In genomic region chr6:37006793-37007339, GRCh38 we compare ENCODE assay signal across 12 cellular contexts. TPM values are rescaled to one million over a fixed set of nuclear protein-coding genes. Genes with fewer than 3 reads are reported as not detected.
DNase-seq lines count a peak whose midpoint lies in the region; ATAC-seq and TF ChIP-seq lines count a peak whose summit lies in the region.
"Had no signal": no experiment of that assay in that cellular context is flagged by ENCODE, and none has a peak within 500 bp of the region (broad histone marks: within the 10 kb centered on the region; RNA-seq: fewer than 3 reads in every experiment).

No MANE protein-coding gene starts in this region.

- 95% methylated on average over 5 of the region's 5 CpGs for WGBS in thymus

- POLR2A ChIA-PET in activated CD4-positive, alpha-beta T cell treated with anti-CD3 and anti-CD28 coated beads, Interleukin-2, amount 10 ng/mL, durations not matched to agents 7 days and 5 days (lab: Charles Lee) = no interaction called here
- POLR2A ChIA-PET in activated CD4-positive, alpha-beta T cell treated with anti-CD3 and anti-CD28 coated beads for 36 hours (lab: Charles Lee) = interaction anchor here (0.6 kb wide), 2 partner anchors 22 to 113 kb away, joined by 3 read pairs; no protein-coding TSS in a partner anchor

- H3K27ac Mint-ChIP-seq in activated CD4-positive, alpha-beta T cell treated with anti-CD3 and anti-CD28 coated beads, Interleukin-2, amount 10 ng/mL, durations not matched to agents 7 days and 5 days = peak overlapping the region; percentile 41
- no peak overlapping the region for H3K27ac Mint-ChIP-seq in activated CD4-positive, alpha-beta T cell treated with anti-CD3 and anti-CD28 coated beads for 36 hours
- H3K27ac Mint-ChIP-seq: activated naive CD8-positive, alpha-beta T cell had no signal

- no peak for TF ChIP-seq CTCF in right atrium auricular region (IDR thresholded peaks at IDR 0.05)

- intact Hi-C loops in activated CD4-positive, alpha-beta T cell treated with anti-CD3 and anti-CD28 coated beads for 36 hours (cut with DNase I, micrococcal nuclease) = no loop called here

- H3K36me3 Mint-ChIP-seq in activated CD4-positive, alpha-beta T cell treated with anti-CD3 and anti-CD28 coated beads, Interleukin-2, amount 10 ng/mL, durations not matched to agents 7 days and 5 days (ENCODE audit: low read depth) = no peaks in the 10 kb centered on the region
- H3K36me3 Mint-ChIP-seq in activated CD4-positive, alpha-beta T cell treated with anti-CD3 and anti-CD28 coated beads for 36 hours (ENCODE audit: low read depth) = no peaks in the 10 kb centered on the region
- H3K36me3 Mint-ChIP-seq: activated naive CD8-positive, alpha-beta T cell; naive thymus-derived CD4-positive, alpha-beta T cell had no signal

- H3K4me3 ChIP-seq in right atrium auricular region = peak overlapping the region; percentile 2 to 37
- peak overlapping the region; percentile 2 for H3K4me3 ChIP-seq in thymus (ENCODE audit: low read length)
- H3K4me3 ChIP-seq in HAP-1 = no peak overlapping the region

- H3K27me3 ChIP-seq in right atrium auricular region (no peaks in the 10 kb centered on the region), thymus (ENCODE audit: control insufficient read depth, insufficient read depth) (no peaks in the 10 kb centered on the region), HAP-1 (ENCODE audit: low read depth) (no peaks in the 10 kb centered on the region)

- peaks cover 22% of the 10 kb centered on the region for H3K4me1 Mint-ChIP-seq in activated CD4-positive, alpha-beta T cell treated with anti-CD3 and anti-CD28 coated beads, Interleukin-2, amount 10 ng/mL, durations not matched to agents 7 days and 5 days
- peaks cover 12% of the 10 kb centered on the region for H3K4me1 Mint-ChIP-seq in activated CD4-positive, alpha-beta T cell treated with anti-CD3 and anti-CD28 coated beads for 36 hours

- no peak for DNase-seq in activated CD4-positive, alpha-beta T cell treated with anti-CD3 and anti-CD28 coated beads, Interleukin-2, amount 10 ng/mL, durations not matched to agents 7 days and 5 days
- DNase-seq in activated CD4-positive, alpha-beta T cell treated with anti-CD3 and anti-CD28 coated beads for 36 hours = no peak
- DNase-seq in RPMI7951 (ENCODE audit: low read depth) = peak; percentile 24
- DNase-seq in right atrium auricular region (ENCODE audit: low spot score) = no peak
- no peak for DNase-seq in HAP-1 (ENCODE audit: low spot score in 2 of 2)
- DNase-seq in substantia nigra (lab: John Stamatoyannopoulos, UW) = no peak
- DNase-seq: naive thymus-derived CD4-positive, alpha-beta T cell; NCI-H446 treated with DMSO at 0.1 percent for 48 hours had no signal

- CTCF ChIA-PET in activated CD4-positive, alpha-beta T cell treated with anti-CD3 and anti-CD28 coated beads, Interleukin-2, amount 10 ng/mL, durations not matched to agents 7 days and 5 days (lab: Charles Lee) = interaction anchor here (0.5 to 3.2 kb wide), 13 partner anchors 9 to 431 kb away, joined by 3 to 40 read pairs (median 6); partner anchors contain the start of genes MTCH1 and PPIL1
- CTCF ChIA-PET in activated CD4-positive, alpha-beta T cell treated with anti-CD3 and anti-CD28 coated beads for 36 hours (lab: Charles Lee) = interaction anchor here (0.6 to 2.1 kb wide), 8 partner anchors 9 to 291 kb away, joined by 3 to 17 read pairs (median 3); no protein-coding TSS in a partner anchor

- H3K36me3 ChIP-seq in right atrium auricular region = no peaks in the 10 kb centered on the region
- no peaks in the 10 kb centered on the region for H3K36me3 ChIP-seq in thymus (ENCODE audit: control insufficient read depth, insufficient read depth)
- no peaks in the 10 kb centered on the region for H3K36me3 ChIP-seq in HAP-1 (replicated peaks)

- H3K4me1 ChIP-seq in right atrium auricular region (no peaks in the 10 kb centered on the region), thymus (ENCODE audit: control insufficient read depth, insufficient read depth, low read length) (no peaks in the 10 kb centered on the region), HAP-1 (no peaks in the 10 kb centered on the region)

- in situ Hi-C loops in HAP-1 (cut with MboI; ENCODE audit: low sequenced_read_pairs) = loop anchor here (25.0 kb wide), 1 partner anchor 395 kb away; no protein-coding TSS in a partner anchor

- no peaks in the 10 kb centered on the region for H3K27me3 Mint-ChIP-seq in activated CD4-positive, alpha-beta T cell treated with anti-CD3 and anti-CD28 coated beads, Interleukin-2, amount 10 ng/mL, durations not matched to agents 7 days and 5 days
- no peaks in the 10 kb centered on the region for H3K27me3 Mint-ChIP-seq in activated CD4-positive, alpha-beta T cell treated with anti-CD3 and anti-CD28 coated beads for 36 hours
- H3K27me3 Mint-ChIP-seq: activated naive CD8-positive, alpha-beta T cell; naive thymus-derived CD4-positive, alpha-beta T cell had no signal

- no peak overlapping the region for H3K4me3 Mint-ChIP-seq in activated CD4-positive, alpha-beta T cell treated with anti-CD3 and anti-CD28 coated beads, Interleukin-2, amount 10 ng/mL, durations not matched to agents 7 days and 5 days
- H3K4me3 Mint-ChIP-seq in activated CD4-positive, alpha-beta T cell treated with anti-CD3 and anti-CD28 coated beads for 36 hours = no peak overlapping the region
- H3K4me3 Mint-ChIP-seq: activated naive CD8-positive, alpha-beta T cell had no signal

- H3K27ac ChIP-seq in right atrium auricular region = no peak overlapping the region
- no peak overlapping the region for H3K27ac ChIP-seq in thymus (ENCODE audit: low read depth)
- no peak overlapping the region for H3K27ac ChIP-seq in substantia nigra (ENCODE audit: low read depth, low read length, poor library complexity, severe bottlenecking)

- H3K9me3 Mint-ChIP-seq in activated CD4-positive, alpha-beta T cell treated with anti-CD3 and anti-CD28 coated beads, Interleukin-2, amount 10 ng/mL, durations not matched to agents 7 days and 5 days = no peaks in the 10 kb centered on the region
- H3K9me3 Mint-ChIP-seq in activated CD4-positive, alpha-beta T cell treated with anti-CD3 and anti-CD28 coated beads for 36 hours (ENCODE audit: low read depth) = no peaks in the 10 kb centered on the region
- H3K9me3 Mint-ChIP-seq: naive thymus-derived CD4-positive, alpha-beta T cell had no signal

- ATAC-seq in activated CD4-positive, alpha-beta T cell treated with anti-CD3 and anti-CD28 coated beads for 36 hours = no peak
- ATAC-seq in HG02852 (IDR thresholded peaks at IDR 0.05; ENCODE audit: unreplicated experiment) = no peak

- H3K9me3 ChIP-seq in right atrium auricular region (no peaks in the 10 kb centered on the region), thymus (ENCODE audit: control insufficient read depth) (no peaks in the 10 kb centered on the region), HAP-1 (no peaks in the 10 kb centered on the region)

RNA-seq across cellular contexts. Expression of gene FGD2, which starts 1.4 kb away (rescaled TPM):
- 1 to 10 TPM; 1.5 to 2.1 TPM for total RNA-seq in activated CD4-positive, alpha-beta T cell treated with anti-CD3 and anti-CD28 coated beads, Interleukin-2, amount 10 ng/mL, durations not matched to agents 7 days and 5 days
- under 1 TPM; 0.50 to 0.63 TPM for total RNA-seq in activated CD4-positive, alpha-beta T cell treated with anti-CD3 and anti-CD28 coated beads for 36 hours
- total RNA-seq in RPMI7951 (2014; rRNA removed; shearing (Covaris generic)) = not detected in 2 replicates
- total RNA-seq in right atrium auricular region = 1 to 10 TPM; 4.9 to 8.0 TPM
- polyA plus RNA-seq in thymus = 22.1 TPM
- total RNA-seq: fibroblast of lung had no signal
- polyA plus RNA-seq: fibroblast of lung had no signal

RNA-seq across cellular contexts. Expression of gene MTCH1, which starts 20.9 kb away (rescaled TPM):
- 100 to 1,000 TPM in 1 of 2 experiments, 10 to 100 TPM in 1; 94.7 to 107 TPM for total RNA-seq in activated CD4-positive, alpha-beta T cell treated with anti-CD3 and anti-CD28 coated beads, Interleukin-2, amount 10 ng/mL, durations not matched to agents 7 days and 5 days
- 10 to 100 TPM; 72.9 to 92.9 TPM for total RNA-seq in activated CD4-positive, alpha-beta T cell treated with anti-CD3 and anti-CD28 coated beads for 36 hours
- 226 and 257 TPM in 2 replicates for total RNA-seq in RPMI7951 (2014; rRNA removed; shearing (Covaris generic))
- 100 to 1,000 TPM; 155 to 259 TPM for total RNA-seq in right atrium auricular region
- 152 TPM for polyA plus RNA-seq in thymus

RNA-seq across cellular contexts. Expression of gene PI16, which starts 52.3 kb away (rescaled TPM):
- total RNA-seq in activated CD4-positive, alpha-beta T cell treated with anti-CD3 and anti-CD28 coated beads, Interleukin-2, amount 10 ng/mL, durations not matched to agents 7 days and 5 days = 10 to 100 TPM; 13.5 to 15.1 TPM
- 1 to 10 TPM in 1 of 2 experiments, under 1 TPM in 1; 0.96 to 1.9 TPM for total RNA-seq in activated CD4-positive, alpha-beta T cell treated with anti-CD3 and anti-CD28 coated beads for 36 hours
- total RNA-seq in RPMI7951 (2014; rRNA removed; shearing (Covaris generic)) = not detected in 2 replicates
- 10 to 100 TPM; 14.2 to 48.5 TPM for total RNA-seq in right atrium auricular region
- polyA plus RNA-seq in thymus = 2.2 TPM
- total RNA-seq: fibroblast of lung had no signal

Comparison
In these comparisons a context has a peak if more than half of its experiments do, and no peak if none do; other contexts are left out.
1. RNA of gene PI16, which starts 52.3 kb away (total RNA-seq): 14.2 to 48.5 TPM in right atrium auricular region and 13.5 to 15.1 TPM in activated CD4-positive, alpha-beta T cell treated with anti-CD3 and anti-CD28 coated beads, Interleukin-2, amount 10 ng/mL, durations not matched to agents 7 days and 5 days; 0.96 to 1.9 TPM in activated CD4-positive, alpha-beta T cell treated with anti-CD3 and anti-CD28 coated beads for 36 hours and not detected in RPMI7951; every median in the first group is over 4 times any median in the second.